ENCODE assay signal across 9 cellular contexts in the genomic region with DNA sequence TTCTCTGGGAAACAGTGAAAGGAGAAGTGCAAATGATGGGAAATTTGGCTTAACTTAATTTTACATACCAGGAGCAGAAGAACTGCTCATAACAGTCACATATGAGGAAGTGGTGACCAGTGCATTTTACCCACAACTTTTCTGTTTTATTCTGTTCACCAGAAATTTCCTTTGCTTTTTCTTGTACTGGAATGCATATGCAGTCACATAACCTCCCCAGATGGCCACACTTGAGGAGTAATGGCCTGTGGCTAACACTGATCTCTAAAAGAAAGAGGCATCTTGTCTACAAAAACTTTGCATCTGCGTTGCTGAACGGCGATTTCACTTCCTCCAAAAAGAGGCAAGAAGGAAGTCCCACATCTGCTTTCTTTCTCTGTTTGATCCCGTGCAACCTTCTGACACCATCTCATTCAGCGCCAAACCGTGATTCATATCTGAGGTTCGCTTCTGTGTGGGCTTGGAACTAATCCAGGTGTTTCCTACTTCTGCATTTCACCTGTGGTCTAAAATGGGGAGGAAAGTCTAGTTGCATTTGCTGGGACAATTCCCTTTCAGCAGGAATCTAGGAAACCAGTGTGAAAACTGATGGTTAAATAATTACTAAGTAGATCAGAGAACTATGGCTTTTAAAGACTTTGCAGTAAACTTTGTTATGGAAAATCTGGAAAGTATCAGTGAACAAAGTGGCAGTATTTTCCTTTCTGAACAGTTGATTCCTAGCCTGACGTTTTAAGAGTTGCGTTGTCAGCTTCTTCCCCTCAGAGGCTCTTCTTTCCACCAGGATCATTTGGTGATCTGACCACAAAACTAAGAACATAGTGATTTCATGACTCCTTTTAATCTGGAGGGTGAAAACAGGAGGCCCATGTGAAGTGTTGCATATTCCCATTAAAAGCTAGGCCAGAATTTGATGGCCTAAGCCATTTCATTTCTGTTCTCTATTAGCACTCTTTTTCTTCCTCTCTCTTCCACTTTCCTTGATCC. TPM values are rescaled to one million over a fixed set of nuclear protein-coding genes. Genes with fewer than 3 reads are reported as not detected.
A peak's percentile ranks its signal among the peaks of the same experiment; 100 is the strongest.
DNase-seq lines count a peak whose midpoint lies in the region; ATAC-seq and TF ChIP-seq lines count a peak whose summit lies in the region.
"Had no signal": no experiment of that assay in that cellular context is flagged by ENCODE, and none has a peak within 500 bp of the region (broad histone marks: within the 10 kb centered on the region; RNA-seq: fewer than 3 reads in every experiment).

No MANE protein-coding gene starts in this region.

- DNase-seq in AG08396 (ENCODE audit: low spot score) (peak; percentile 37), Peyer's patch (peak in 2 of 3 donors; percentile 75 to 80), left ventricle myocardium superior (no peak), aorta (peak in 1 of 2 donors; percentile 57), nephron progenitor cell (no peak), NCI-H2081 (lab: John Stamatoyannopoulos, UW) (no peak)

- H3K4me1 ChIP-seq in Peyer's patch = peaks cover 0 to 7% (median 0%) of the 10 kb centered on the region in 4 donors
- peaks cover 0 to 1% of the 10 kb centered on the region in 2 donors for H3K4me1 ChIP-seq in aorta (ENCODE audit: control insufficient read depth in 1 of 2, insufficient read depth in 2 of 2, low read length in 2 of 2)

- ATAC-seq in GM18870 (IDR thresholded peaks at IDR 0.05; ENCODE audit: unreplicated experiment) = peak; percentile 91
- ATAC-seq in HG03039 (IDR thresholded peaks at IDR 0.05; ENCODE audit: unreplicated experiment) = peak; percentile 79
- ATAC-seq in left ventricle myocardium superior = peak; percentile 71
- peak; percentile 44 for ATAC-seq in aorta (ENCODE audit: low FRiP score)

- no peaks in the 10 kb centered on the region for H3K4me1 Mint-ChIP-seq in nephron progenitor cell
- H3K4me1 Mint-ChIP-seq: brain had no signal

- H3K27me3 Mint-ChIP-seq in nephron progenitor cell (ENCODE audit: low read depth, poor library complexity) = peaks cover 4% of the 10 kb centered on the region
- H3K27me3 Mint-ChIP-seq: brain had no signal

- no peaks in the 10 kb centered on the region for H3K9me3 Mint-ChIP-seq in nephron progenitor cell
- H3K9me3 Mint-ChIP-seq: brain had no signal

- H3K27ac ChIP-seq in Peyer's patch (peak overlapping the region; percentile 4 to 69 (median 56)), aorta (ENCODE audit: low read depth in 1 of 2, low read length in 2 of 2) (no peak overlapping the region)

- H3K27ac Mint-ChIP-seq in nephron progenitor cell = no peak overlapping the region

- H3K36me3 Mint-ChIP-seq in nephron progenitor cell (ENCODE audit: low read depth) = no peaks in the 10 kb centered on the region

- WGBS in aorta, 2 donors = 65 to 71% methylated on average over 9 of the region's 9 CpGs

- no peaks in the 10 kb centered on the region for H3K27me3 ChIP-seq in Peyer's patch
- no peaks in the 10 kb centered on the region for H3K27me3 ChIP-seq in aorta (ENCODE audit: control insufficient read depth in 1 of 2, insufficient read depth in 2 of 2, low read length in 1 of 2)

- TF ChIP-seq POLR2A in Peyer's patch (IDR thresholded peaks at IDR 0.05) = no peak

- no peak overlapping the region for H3K4me3 Mint-ChIP-seq in nephron progenitor cell
- H3K4me3 Mint-ChIP-seq: brain had no signal

- H3K36me3 ChIP-seq in Peyer's patch = no peaks in the 10 kb centered on the region
- H3K36me3 ChIP-seq in aorta (ENCODE audit: control insufficient read depth in 1 of 2, insufficient read depth in 2 of 2, low read length in 1 of 2) = no peaks in the 10 kb centered on the region

- TF ChIP-seq CTCF in Peyer's patch (IDR thresholded peaks at IDR 0.05) (no peak), nephron progenitor cell (IDR thresholded peaks at IDR 0.05) (no peak)

- intact Hi-C loops in left ventricle myocardium superior (cut with micrococcal nuclease) = no loop called here
- intact Hi-C loops in aorta (cut with DNase I) = no loop called here

- no peaks in the 10 kb centered on the region for H3K9me3 ChIP-seq in Peyer's patch
- no peaks in the 10 kb centered on the region for H3K9me3 ChIP-seq in aorta (ENCODE audit: control insufficient read depth, low read length)

- H3K4me3 ChIP-seq in Peyer's patch = no peak overlapping the region
- no peak overlapping the region for H3K4me3 ChIP-seq in aorta (ENCODE audit: low read length in 2 of 2)

RNA-seq across cellular contexts. Expression of a gene that starts 4.2 kb away (rescaled TPM):
- 10 to 100 TPM in 1 of 4 donors, 1 to 10 TPM in 3; 3.5 to 51.2 (median 6.0) TPM for total RNA-seq in Peyer's patch
- total RNA-seq in left ventricle myocardium superior = 13.6 TPM
- 10 to 100 TPM; 27.0 to 27.1 TPM for total RNA-seq in aorta
- polyA plus RNA-seq in aorta = 10 to 100 TPM in 1 of 2 donors, 1 to 10 TPM in 1; 4.3 to 23.0 TPM

RNA-seq across cellular contexts. Expression of a gene that starts 45.0 kb away (rescaled TPM):
- total RNA-seq in Peyer's patch (10 to 100 TPM; 41.3 to 93.8 (median 60.9) TPM), left ventricle myocardium superior (2.6 TPM), aorta (1 to 10 TPM; 2.6 to 7.1 TPM)
- polyA plus RNA-seq in aorta = 10 to 100 TPM in 1 of 2 donors, 1 to 10 TPM in 1; 4.0 to 10.0 TPM

Comparison
In these comparisons a context has a peak if more than half of its experiments do, and no peak if none do; other contexts are left out.
1. DNase-seq: peak in AG08396 (single experiment) and Peyer's patch (2 of 3); none in left ventricle myocardium superior (single experiment), nephron progenitor cell (single experiment) and NCI-H2081 (0 of 2).
2. H3K27ac ChIP-seq: peak in Peyer's patch (4 of 4); none in aorta (0 of 2).
3. RNA of a gene that starts 45.0 kb away (total RNA-seq): 41.3 to 93.8 TPM in Peyer's patch; 2.6 to 7.1 TPM in aorta and 2.6 TPM in left ventricle myocardium superior (single experiment); every median in the first group is over 4 times any median in the second.
4. Peak in every context shown above with its lines, with median percentiles within 50 percentile points of each other: ATAC-seq.